1 cellular context compared by ENCODE assay signal in the genomic region with DNA sequence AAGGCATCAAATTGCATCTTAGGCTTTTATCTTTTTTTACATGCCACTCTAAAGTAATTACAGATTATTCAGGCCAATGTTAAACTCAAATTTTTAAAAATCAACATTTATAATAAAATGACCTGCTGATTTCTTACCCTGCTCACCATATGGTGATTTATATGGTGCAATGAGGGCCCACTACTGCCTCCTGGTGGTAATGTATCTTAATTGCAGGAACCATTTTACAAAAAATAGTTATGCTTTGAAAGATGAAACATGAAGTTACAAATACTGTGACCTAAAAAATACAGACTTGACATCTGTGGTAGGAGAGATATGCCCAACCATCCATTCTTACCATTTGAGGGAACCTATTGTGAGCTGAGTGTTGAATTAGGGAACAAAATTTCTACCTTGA.
TF ChIP-seq lines count a peak whose summit lies in the region.

No MANE protein-coding gene starts in this region.

TF ChIP-seq in K562, 482 proteins besides CTCF, POLR2A, EP300 and RAD21 (continued from another document):
- TF ChIP-seq, protein P1, sequence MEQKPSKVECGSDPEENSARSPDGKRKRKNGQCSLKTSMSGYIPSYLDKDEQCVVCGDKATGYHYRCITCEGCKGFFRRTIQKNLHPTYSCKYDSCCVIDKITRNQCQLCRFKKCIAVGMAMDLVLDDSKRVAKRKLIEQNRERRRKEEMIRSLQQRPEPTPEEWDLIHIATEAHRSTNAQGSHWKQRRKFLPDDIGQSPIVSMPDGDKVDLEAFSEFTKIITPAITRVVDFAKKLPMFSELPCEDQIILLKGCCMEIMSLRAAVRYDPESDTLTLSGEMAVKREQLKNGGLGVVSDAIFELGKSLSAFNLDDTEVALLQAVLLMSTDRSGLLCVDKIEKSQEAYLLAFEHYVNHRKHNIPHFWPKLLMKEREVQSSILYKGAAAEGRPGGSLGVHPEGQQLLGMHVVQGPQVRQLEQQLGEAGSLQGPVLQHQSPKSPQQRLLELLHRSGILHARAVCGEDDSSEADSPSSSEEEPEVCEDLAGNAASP (IDR thresholded peaks at IDR 0.05): no peak
- TF ChIP-seq ZNF232 (CRISPR knock-in tag; IDR thresholded peaks at IDR 0.05) (no peak), ZNF785 (CRISPR knock-in tag; IDR thresholded peaks at IDR 0.05) (no peak)
